9 cellular contexts compared by ENCODE assay signal in genomic region chr1:150187560-150187931, GRCh38. TPM values are rescaled to one million over a fixed set of nuclear protein-coding genes. Genes with fewer than 3 reads are reported as not detected.
DNase-seq lines count a peak whose midpoint lies in the region; ATAC-seq and TF ChIP-seq lines count a peak whose summit lies in the region.
"Had no signal": no experiment of that assay in that cellular context is flagged by ENCODE, and none has a peak within 500 bp of the region (broad histone marks: within the 10 kb centered on the region; RNA-seq: fewer than 3 reads in every experiment).

No MANE protein-coding gene starts in this region.

- H3K4me3 ChIP-seq in left lung (no peak overlapping the region), tibial artery (no peak overlapping the region)
- H3K4me3 ChIP-seq: prostate gland had no signal

- H3K9me3 ChIP-seq in left lung (no peaks in the 10 kb centered on the region), tibial artery (no peaks in the 10 kb centered on the region)
- H3K9me3 ChIP-seq: prostate gland had no signal

- intact Hi-C loops in activated T-helper 1 cell treated with anti-CD3 and anti-CD28 coated beads, Interleukin-12 subunit alpha, Interleukin-12 subunit beta, Interleukin-2, Interleukin-4 antibody, amounts not matched to agents 30 ng/mL and 10 ng/mL and 1 ng/mL, durations not matched to agents 14 hours and 24 hours and 36 hours (cut with micrococcal nuclease), result loop anchor here (1.0 to 5.0 kb wide), 4 partner anchors 25 to 225 kb away; no protein-coding TSS in a partner anchor
- intact Hi-C loops in left lung (cut with DNase I) (loop anchor here in 1 of 2 donors (5.0 kb wide), 1 partner anchor 225 kb away; no protein-coding TSS in a partner anchor), tibial artery (cut with DNase I; ENCODE audit: low total_unique reads) (no loop called here)

- H3K4me3 Mint-ChIP-seq in activated CD4-positive, alpha-beta T cell treated with anti-CD3 and anti-CD28 coated beads, Interleukin-2, amount 10 ng/mL, durations not matched to agents 7 days and 5 days, result no peak overlapping the region
- peak overlapping the region; percentile 26 for H3K4me3 Mint-ChIP-seq in activated T-helper 1 cell treated with anti-CD3 and anti-CD28 coated beads, Interleukin-12 subunit alpha, Interleukin-12 subunit beta, Interleukin-2, Interleukin-4 antibody, amounts not matched to agents 30 ng/mL and 10 ng/mL and 1 ng/mL, durations not matched to agents 14 hours and 24 hours and 36 hours

- peaks cover 0 to 33% of the 10 kb centered on the region in 2 donors for H3K4me1 ChIP-seq in left lung
- H3K4me1 ChIP-seq in tibial artery, result peaks cover 0 to 31% (median 6%) of the 10 kb centered on the region in 4 donors
- H3K4me1 ChIP-seq: prostate gland had no signal

- CTCF ChIA-PET in activated CD4-positive, alpha-beta T cell treated with anti-CD3 and anti-CD28 coated beads, Interleukin-2, amount 10 ng/mL, durations not matched to agents 7 days and 5 days (lab: Charles Lee), result interaction anchor here (0.6 to 2.7 kb wide), 22 partner anchors 8 to 1346 kb away, joined by 3 to 23 read pairs (median 5); partner anchors contain the start of genes OTUD7B and VPS45

- DNase-seq in activated CD4-positive, alpha-beta T cell treated with anti-CD3 and anti-CD28 coated beads, Interleukin-2, amount 10 ng/mL, durations not matched to agents 7 days and 5 days, result no peak
- DNase-seq in activated CD4-positive, alpha-beta T cell treated with anti-CD3 and anti-CD28 coated beads, Interleukin-2, amount 50 U/mL, for 4 hours, result no peak
- no peak for DNase-seq in activated T-helper 1 cell treated with anti-CD3 and anti-CD28 coated beads, Interleukin-12 subunit alpha, Interleukin-12 subunit beta, Interleukin-2, Interleukin-4 antibody, amounts not matched to agents 30 ng/mL and 10 ng/mL and 1 ng/mL, durations not matched to agents 14 hours and 24 hours and 36 hours (ENCODE audit: low spot score)
- no peak for DNase-seq in left lung
- DNase-seq in tibial artery, result no peak
- DNase-seq in AG08396 (ENCODE audit: low spot score), result no peak
- DNase-seq in GF-D8 (lab: John Stamatoyannopoulos, UW), result no peak

- TF ChIP-seq CTCF in left lung (IDR thresholded peaks at IDR 0.05) (peak; percentile 0 to 4), tibial artery (IDR thresholded peaks at IDR 0.05) (no peak)

- H3K27ac Mint-ChIP-seq in activated CD4-positive, alpha-beta T cell treated with anti-CD3 and anti-CD28 coated beads, Interleukin-2, amount 10 ng/mL, durations not matched to agents 7 days and 5 days, result peak overlapping the region; percentile 37
- no peak overlapping the region for H3K27ac Mint-ChIP-seq in activated T-helper 1 cell treated with anti-CD3 and anti-CD28 coated beads, Interleukin-12 subunit alpha, Interleukin-12 subunit beta, Interleukin-2, Interleukin-4 antibody, amounts not matched to agents 30 ng/mL and 10 ng/mL and 1 ng/mL, durations not matched to agents 14 hours and 24 hours and 36 hours

- H3K27ac ChIP-seq in left lung (peak overlapping the region in 1 of 2 donors; percentile 92), tibial artery (peak overlapping the region; percentile 22 to 54)
- H3K27ac ChIP-seq: prostate gland had no signal

- H3K4me1 Mint-ChIP-seq in activated CD4-positive, alpha-beta T cell treated with anti-CD3 and anti-CD28 coated beads, Interleukin-2, amount 10 ng/mL, durations not matched to agents 7 days and 5 days, result peaks cover 13% of the 10 kb centered on the region
- peaks cover 14% of the 10 kb centered on the region for H3K4me1 Mint-ChIP-seq in activated T-helper 1 cell treated with anti-CD3 and anti-CD28 coated beads, Interleukin-12 subunit alpha, Interleukin-12 subunit beta, Interleukin-2, Interleukin-4 antibody, amounts not matched to agents 30 ng/mL and 10 ng/mL and 1 ng/mL, durations not matched to agents 14 hours and 24 hours and 36 hours (ENCODE audit: low read depth)

- H3K9me3 Mint-ChIP-seq in activated CD4-positive, alpha-beta T cell treated with anti-CD3 and anti-CD28 coated beads, Interleukin-2, amount 10 ng/mL, durations not matched to agents 7 days and 5 days, result no peaks in the 10 kb centered on the region
- H3K9me3 Mint-ChIP-seq in activated T-helper 1 cell treated with anti-CD3 and anti-CD28 coated beads, Interleukin-12 subunit alpha, Interleukin-12 subunit beta, Interleukin-2, Interleukin-4 antibody, amounts not matched to agents 30 ng/mL and 10 ng/mL and 1 ng/mL, durations not matched to agents 14 hours and 24 hours and 36 hours, result no peaks in the 10 kb centered on the region

- H3K36me3 ChIP-seq in left lung (no peaks in the 10 kb centered on the region), tibial artery (no peaks in the 10 kb centered on the region)
- H3K36me3 ChIP-seq: prostate gland had no signal

- H3K36me3 Mint-ChIP-seq in activated CD4-positive, alpha-beta T cell treated with anti-CD3 and anti-CD28 coated beads, Interleukin-2, amount 10 ng/mL, durations not matched to agents 7 days and 5 days (ENCODE audit: low read depth), result no peaks in the 10 kb centered on the region
- no peaks in the 10 kb centered on the region for H3K36me3 Mint-ChIP-seq in activated T-helper 1 cell treated with anti-CD3 and anti-CD28 coated beads, Interleukin-12 subunit alpha, Interleukin-12 subunit beta, Interleukin-2, Interleukin-4 antibody, amounts not matched to agents 30 ng/mL and 10 ng/mL and 1 ng/mL, durations not matched to agents 14 hours and 24 hours and 36 hours (ENCODE audit: low read depth)

- H3K27me3 ChIP-seq in left lung, result no peaks in the 10 kb centered on the region
- no peaks in the 10 kb centered on the region for H3K27me3 ChIP-seq in tibial artery

- no peaks in the 10 kb centered on the region for H3K27me3 Mint-ChIP-seq in activated CD4-positive, alpha-beta T cell treated with anti-CD3 and anti-CD28 coated beads, Interleukin-2, amount 10 ng/mL, durations not matched to agents 7 days and 5 days
- peaks cover 12% of the 10 kb centered on the region for H3K27me3 Mint-ChIP-seq in activated T-helper 1 cell treated with anti-CD3 and anti-CD28 coated beads, Interleukin-12 subunit alpha, Interleukin-12 subunit beta, Interleukin-2, Interleukin-4 antibody, amounts not matched to agents 30 ng/mL and 10 ng/mL and 1 ng/mL, durations not matched to agents 14 hours and 24 hours and 36 hours (ENCODE audit: insufficient read depth)

- ATAC-seq in left lung (peak; percentile 9), GM21526 (IDR thresholded peaks at IDR 0.05; ENCODE audit: low FRiP score, unreplicated experiment) (no peak)

- POLR2A ChIA-PET in activated CD4-positive, alpha-beta T cell treated with anti-CD3 and anti-CD28 coated beads, Interleukin-2, amount 10 ng/mL, durations not matched to agents 7 days and 5 days (lab: Charles Lee), result interaction anchor here (1.9 kb wide), 1 partner anchor 300 kb away, joined by 14 read pairs; a partner anchor contains a TSS

RNA-seq across cellular contexts. Expression of gene PLEKHO1, which starts 37.8 kb away (rescaled TPM):
- 10 to 100 TPM; 65.6 to 67.7 TPM for total RNA-seq in activated CD4-positive, alpha-beta T cell treated with anti-CD3 and anti-CD28 coated beads, Interleukin-2, amount 10 ng/mL, durations not matched to agents 7 days and 5 days
- total RNA-seq in activated T-helper 1 cell treated with anti-CD3 and anti-CD28 coated beads, Interleukin-12 subunit alpha, Interleukin-12 subunit beta, Interleukin-2, Interleukin-4 antibody, amounts not matched to agents 30 ng/mL and 10 ng/mL and 1 ng/mL, durations not matched to agents 14 hours and 24 hours and 36 hours, result 27.1 and 35.4 TPM in 2 replicates
- 10 to 100 TPM; 35.3 to 51.2 TPM for total RNA-seq in left lung

RNA-seq across cellular contexts. Expression of gene ANP32E, which starts 48.4 kb away (rescaled TPM):
- 100 to 1,000 TPM; 164 to 173 TPM for total RNA-seq in activated CD4-positive, alpha-beta T cell treated with anti-CD3 and anti-CD28 coated beads, Interleukin-2, amount 10 ng/mL, durations not matched to agents 7 days and 5 days
- total RNA-seq in activated T-helper 1 cell treated with anti-CD3 and anti-CD28 coated beads, Interleukin-12 subunit alpha, Interleukin-12 subunit beta, Interleukin-2, Interleukin-4 antibody, amounts not matched to agents 30 ng/mL and 10 ng/mL and 1 ng/mL, durations not matched to agents 14 hours and 24 hours and 36 hours, result 196 and 217 TPM in 2 replicates
- total RNA-seq in left lung, result 10 to 100 TPM; 27.3 to 31.4 TPM

Comparison
In these comparisons a context has a peak if more than half of its experiments do, and no peak if none do; other contexts are left out.
1. CTCF ChIP-seq: peak in left lung (2 of 2); none in tibial artery (0 of 2).